In the genomic region with DNA sequence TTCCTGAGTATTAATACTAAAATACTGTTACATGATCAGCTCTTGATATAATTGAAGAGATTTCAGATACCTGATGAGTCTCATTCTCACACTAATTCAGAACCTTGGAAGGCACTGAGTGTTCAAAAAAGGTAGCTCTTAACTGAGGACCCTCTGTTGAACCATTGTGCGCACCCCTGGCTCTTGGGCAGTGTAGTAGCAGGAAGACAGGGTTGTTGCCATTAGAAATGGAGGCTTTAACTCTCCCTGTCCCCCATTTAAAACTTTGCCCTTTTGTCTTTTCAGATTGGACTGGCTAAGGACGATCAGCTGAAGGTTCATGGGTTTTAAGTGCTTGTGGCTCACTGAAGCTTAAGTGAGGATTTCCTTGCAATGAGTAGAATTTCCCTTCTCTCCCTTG, we compare ENCODE assay signal across 1 cellular context.
TF ChIP-seq lines count a peak whose summit lies in the region.

No MANE protein-coding gene starts in this region.

TF ChIP-seq in endothelial cell of umbilical vein, 7 proteins besides CTCF, POLR2A, EP300 and RAD21:
- TF ChIP-seq, protein P1, sequence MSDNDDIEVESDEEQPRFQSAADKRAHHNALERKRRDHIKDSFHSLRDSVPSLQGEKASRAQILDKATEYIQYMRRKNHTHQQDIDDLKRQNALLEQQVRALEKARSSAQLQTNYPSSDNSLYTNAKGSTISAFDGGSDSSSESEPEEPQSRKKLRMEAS (IDR thresholded peaks at IDR 0.05; ENCODE audit: insufficient read depth, insufficient read length), result no peak
- no peak for TF ChIP-seq POLR2AphosphoS5 (IDR thresholded peaks at IDR 0.05; ENCODE audit: insufficient read depth, low read depth, low read length)
- TF ChIP-seq MYC (IDR thresholded peaks at IDR 0.05; ENCODE audit: low read depth, low read length), result no peak
- no peak for TF ChIP-seq EZH2 (IDR thresholded peaks at IDR 0.05; ENCODE audit: borderline replicate concordance, low read depth, low read length, severe bottlenecking)
- TF ChIP-seq FOS (IDR thresholded peaks at IDR 0.05; ENCODE audit: borderline replicate concordance, insufficient read depth, low read length), result no peak
- TF ChIP-seq GATA2 (IDR thresholded peaks at IDR 0.05; ENCODE audit: insufficient read depth, insufficient read length, low read depth, low read length), result no peak
- no peak for TF ChIP-seq JUN (IDR thresholded peaks at IDR 0.05; ENCODE audit: borderline replicate concordance, insufficient read depth, insufficient read length, low read depth)
